Comparison of ENCODE assay signal across 1 cellular context in genomic region chr7:92447239-92448184, GRCh38.
TF ChIP-seq lines count a peak whose summit lies in the region.

A gene with protein sequence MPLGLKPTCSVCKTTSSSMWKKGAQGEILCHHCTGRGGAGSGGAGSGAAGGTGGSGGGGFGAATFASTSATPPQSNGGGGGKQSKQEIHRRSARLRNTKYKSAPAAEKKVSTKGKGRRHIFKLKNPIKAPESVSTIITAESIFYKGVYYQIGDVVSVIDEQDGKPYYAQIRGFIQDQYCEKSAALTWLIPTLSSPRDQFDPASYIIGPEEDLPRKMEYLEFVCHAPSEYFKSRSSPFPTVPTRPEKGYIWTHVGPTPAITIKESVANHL (plus strand): TSS chr7:92447482. CDS start chr7:92447730, 248 bp downstream.

TF ChIP-seq in HepG2, 621 proteins besides CTCF, POLR2A, EP300 and RAD21 (continued from another document and continues in another):
- TF ChIP-seq HMGXB3 (CRISPR knock-in tag; IDR thresholded peaks at IDR 0.05; ENCODE audit: borderline replicate concordance) (0 out of 2 replicates have a peak, but pooled peaks have one; percentile 21), BRD4 (CRISPR knock-in tag; IDR thresholded peaks at IDR 0.05) (peak; percentile 82), ZNF317 (CRISPR knock-in tag; IDR thresholded peaks at IDR 0.05) (no peak; the same call in 1 of the 2 replicates), ZNF18 (CRISPR knock-in tag; IDR thresholded peaks at IDR 0.05; ENCODE audit: insufficient replicate concordance) (no peak), TMF1 (CRISPR knock-in tag; IDR thresholded peaks at IDR 0.05; ENCODE audit: low read depth) (peak; percentile 67; the same call in 1 of the 2 replicates), ZHX1 (CRISPR knock-in tag; IDR thresholded peaks at IDR 0.05; ENCODE audit: low read depth) (0 out of 2 replicates have a peak, but pooled peaks have one; percentile 28), ZNF468 (CRISPR knock-in tag; IDR thresholded peaks at IDR 0.05) (0 out of 2 replicates have a peak, but pooled peaks have one; percentile 47), ZNF556 (CRISPR knock-in tag; IDR thresholded peaks at IDR 0.05; ENCODE audit: borderline replicate concordance) (0 out of 2 replicates have a peak, but pooled peaks have one; percentile 57), RXRB (CRISPR knock-in tag; IDR thresholded peaks at IDR 0.05; ENCODE audit: borderline replicate concordance) (0 out of 2 replicates have a peak, but pooled peaks have one; percentile 31), ZNF331 (CRISPR knock-in tag; IDR thresholded peaks at IDR 0.05) (peak; percentile 33; the same call in 1 of the 2 replicates), ZNF430 (CRISPR knock-in tag; IDR thresholded peaks at IDR 0.05) (peak; percentile 71), ZMYM4 (CRISPR knock-in tag; IDR thresholded peaks at IDR 0.05) (peak; percentile 93), SMAD1 (CRISPR knock-in tag; IDR thresholded peaks at IDR 0.05; ENCODE audit: borderline replicate concordance, low read depth) (peak; percentile 40; the same call in 1 of the 2 replicates), NRL (CRISPR knock-in tag; IDR thresholded peaks at IDR 0.05; ENCODE audit: borderline replicate concordance) (peak; percentile 65; the same call in 1 of the 2 replicates), TEF (CRISPR knock-in tag; IDR thresholded peaks at IDR 0.05) (0 out of 2 replicates have a peak, but pooled peaks have one; percentile 56), TBL1XR1 (IDR thresholded peaks at IDR 0.05; ENCODE audit: borderline replicate concordance, low read length, partially characterized antibody) (no peak), HMGXB4 (CRISPR knock-in tag; IDR thresholded peaks at IDR 0.05; ENCODE audit: borderline replicate concordance in 1 of 2, low read depth in 1 of 2) (peak; percentile 87 to 97), MED13 (CRISPR knock-in tag; IDR thresholded peaks at IDR 0.05) (0 out of 2 replicates have a peak, but pooled peaks have one; percentile 43), SNAI1 (CRISPR knock-in tag; IDR thresholded peaks at IDR 0.05; ENCODE audit: borderline replicate concordance) (0 out of 2 replicates have a peak, but pooled peaks have one; percentile 23), ZNF747 (CRISPR knock-in tag; IDR thresholded peaks at IDR 0.05; ENCODE audit: borderline replicate concordance) (peak; percentile 66; the same call in 1 of the 2 replicates), ZNF329 (CRISPR knock-in tag; IDR thresholded peaks at IDR 0.05; ENCODE audit: low read depth) (peak; percentile 20; the same call in 1 of the 2 replicates)
- TF ChIP-seq, protein P1, sequence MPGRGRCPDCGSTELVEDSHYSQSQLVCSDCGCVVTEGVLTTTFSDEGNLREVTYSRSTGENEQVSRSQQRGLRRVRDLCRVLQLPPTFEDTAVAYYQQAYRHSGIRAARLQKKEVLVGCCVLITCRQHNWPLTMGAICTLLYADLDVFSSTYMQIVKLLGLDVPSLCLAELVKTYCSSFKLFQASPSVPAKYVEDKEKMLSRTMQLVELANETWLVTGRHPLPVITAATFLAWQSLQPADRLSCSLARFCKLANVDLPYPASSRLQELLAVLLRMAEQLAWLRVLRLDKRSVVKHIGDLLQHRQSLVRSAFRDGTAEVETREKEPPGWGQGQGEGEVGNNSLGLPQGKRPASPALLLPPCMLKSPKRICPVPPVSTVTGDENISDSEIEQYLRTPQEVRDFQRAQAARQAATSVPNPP (CRISPR knock-in tag; IDR thresholded peaks at IDR 0.05) = no peak
- TF ChIP-seq, protein P2, sequence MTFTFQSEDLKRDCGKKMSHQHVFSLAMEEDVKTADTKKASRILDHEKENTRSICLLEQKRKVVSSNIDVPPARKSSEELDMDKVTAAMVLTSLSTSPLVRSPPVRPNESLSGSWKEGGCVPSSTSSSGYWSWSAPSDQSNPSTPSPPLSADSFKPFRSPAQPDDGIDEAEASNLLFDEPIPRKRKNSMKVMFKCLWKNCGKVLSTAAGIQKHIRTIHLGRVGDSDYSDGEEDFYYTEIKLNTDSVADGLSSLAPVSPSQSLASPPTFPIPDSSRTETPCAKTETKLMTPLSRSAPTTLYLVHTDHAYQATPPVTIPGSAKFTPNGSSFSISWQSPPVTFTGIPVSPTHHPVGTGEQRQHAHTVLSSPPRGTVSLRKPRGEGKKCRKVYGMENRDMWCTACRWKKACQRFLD (CRISPR knock-in tag; IDR thresholded peaks at IDR 0.05; ENCODE audit: borderline replicate concordance) = 0 out of 2 replicates have a peak, but pooled peaks have one; percentile 57
- TF ChIP-seq, protein P3, sequence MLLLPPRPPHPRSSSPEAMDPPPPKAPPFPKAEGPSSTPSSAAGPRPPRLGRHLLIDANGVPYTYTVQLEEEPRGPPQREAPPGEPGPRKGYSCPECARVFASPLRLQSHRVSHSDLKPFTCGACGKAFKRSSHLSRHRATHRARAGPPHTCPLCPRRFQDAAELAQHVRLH (CRISPR knock-in tag; IDR thresholded peaks at IDR 0.05; ENCODE audit: borderline replicate concordance, low read depth) = peak; percentile 53; the same call in 1 of the 2 replicates
- TF ChIP-seq, protein P4, sequence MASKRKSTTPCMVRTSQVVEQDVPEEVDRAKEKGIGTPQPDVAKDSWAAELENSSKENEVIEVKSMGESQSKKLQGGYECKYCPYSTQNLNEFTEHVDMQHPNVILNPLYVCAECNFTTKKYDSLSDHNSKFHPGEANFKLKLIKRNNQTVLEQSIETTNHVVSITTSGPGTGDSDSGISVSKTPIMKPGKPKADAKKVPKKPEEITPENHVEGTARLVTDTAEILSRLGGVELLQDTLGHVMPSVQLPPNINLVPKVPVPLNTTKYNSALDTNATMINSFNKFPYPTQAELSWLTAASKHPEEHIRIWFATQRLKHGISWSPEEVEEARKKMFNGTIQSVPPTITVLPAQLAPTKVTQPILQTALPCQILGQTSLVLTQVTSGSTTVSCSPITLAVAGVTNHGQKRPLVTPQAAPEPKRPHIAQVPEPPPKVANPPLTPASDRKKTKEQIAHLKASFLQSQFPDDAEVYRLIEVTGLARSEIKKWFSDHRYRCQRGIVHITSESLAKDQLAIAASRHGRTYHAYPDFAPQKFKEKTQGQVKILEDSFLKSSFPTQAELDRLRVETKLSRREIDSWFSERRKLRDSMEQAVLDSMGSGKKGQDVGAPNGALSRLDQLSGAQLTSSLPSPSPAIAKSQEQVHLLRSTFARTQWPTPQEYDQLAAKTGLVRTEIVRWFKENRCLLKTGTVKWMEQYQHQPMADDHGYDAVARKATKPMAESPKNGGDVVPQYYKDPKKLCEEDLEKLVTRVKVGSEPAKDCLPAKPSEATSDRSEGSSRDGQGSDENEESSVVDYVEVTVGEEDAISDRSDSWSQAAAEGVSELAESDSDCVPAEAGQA (IDR thresholded peaks at IDR 0.05; ENCODE audit: low read depth) = peak; percentile 36; the same call in 1 of the 2 replicates
- TF ChIP-seq, protein P4 (CRISPR knock-in tag; IDR thresholded peaks at IDR 0.05; ENCODE audit: borderline replicate concordance) = no peak
- TF ChIP-seq, protein P5, sequence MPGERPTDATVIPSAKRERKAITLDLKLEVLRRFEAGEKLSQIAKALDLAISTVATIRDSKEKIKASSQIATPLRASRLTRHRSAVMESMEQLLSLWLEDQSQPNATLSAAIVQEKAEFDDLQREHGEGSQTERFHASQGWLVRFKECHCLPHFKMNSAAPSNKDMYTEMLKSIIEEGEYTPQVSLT (CRISPR knock-in tag; IDR thresholded peaks at IDR 0.05; ENCODE audit: borderline replicate concordance, low read depth) = no peak
